In the genomic region with DNA sequence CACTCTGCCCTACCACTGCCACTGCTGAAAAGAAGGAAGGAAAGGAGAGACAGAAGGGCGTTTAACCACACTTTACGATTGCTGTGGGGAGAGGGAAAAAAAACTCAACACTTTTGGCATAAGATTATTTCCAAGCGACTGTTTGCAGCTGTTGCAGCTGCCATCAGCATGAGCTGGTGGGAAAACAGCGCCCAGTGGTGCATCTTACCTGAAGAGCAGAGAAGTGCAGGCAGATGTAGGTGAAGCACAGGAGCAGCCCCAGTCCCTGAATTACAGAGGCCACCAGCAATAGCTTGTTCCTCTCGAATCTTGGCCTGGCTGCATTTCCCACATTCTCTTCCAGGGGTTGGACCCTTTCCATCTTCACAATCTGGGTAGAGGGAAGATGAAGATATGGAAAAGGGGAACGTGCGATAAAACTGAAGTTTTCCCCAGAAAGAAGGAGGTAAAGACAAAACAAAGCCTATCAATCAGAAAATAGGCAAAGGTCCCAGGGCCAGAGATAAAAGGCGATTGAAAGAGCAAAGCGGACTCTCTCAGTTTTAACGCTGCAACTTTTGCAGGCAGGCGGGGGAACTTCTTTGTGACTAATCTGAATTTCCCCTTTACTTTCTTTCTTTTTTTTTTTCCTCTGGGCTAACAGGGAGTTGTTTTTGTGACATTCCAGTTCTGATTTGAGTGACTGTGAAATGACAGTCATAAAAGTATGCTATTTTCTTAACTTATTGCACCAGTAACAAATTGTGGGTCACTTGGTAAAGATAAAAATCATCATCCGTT, we compare ENCODE assay signal across 8 cellular contexts. TPM values are rescaled to one million over a fixed set of nuclear protein-coding genes. Genes with fewer than 3 reads are reported as not detected.
DNase-seq lines count a peak whose midpoint lies in the region; ATAC-seq and TF ChIP-seq lines count a peak whose summit lies in the region.

Gene TNFSF4 (minus strand): TSS at position 516 of the 780 bp plus-strand sequence. CDS start 155 bp downstream, at position 361.

- H3K27ac Mint-ChIP-seq in activated naive CD4-positive, alpha-beta T cell treated with anti-CD3 and anti-CD28 coated beads, Interleukin-2, amount 50 U/mL, for 24 hours, result peak within 1 kb of the TSS; percentile 73

- peak within 1 kb of the TSS; percentile 53 for H3K27ac ChIP-seq in AG04450 (ENCODE audit: low read depth, low read length)
- peak within 1 kb of the TSS; percentile 83 for H3K27ac ChIP-seq in KOPT-K1 (ENCODE audit: low read depth, low read length, poor library complexity, severe bottlenecking)
- H3K27ac ChIP-seq in mucosa of rectum (ENCODE audit: low read depth in 2 of 2, low read length in 2 of 2), result peak within 1 kb of the TSS in 1 of 2 donors; percentile 11

- peaks cover 11 to 16% of the 10 kb centered on the region in 2 donors for H3K4me1 ChIP-seq in mucosa of rectum (ENCODE audit: control insufficient read depth in 2 of 2, insufficient read depth in 2 of 2, low read length in 2 of 2)

- H3K4me3 ChIP-seq in AG04450 (ENCODE audit: low read depth, low read length) (peak within 1 kb of the TSS; percentile 60), mucosa of rectum (ENCODE audit: low read length in 2 of 2) (peak within 1 kb of the TSS; percentile 4 to 51)

- no peaks in the 10 kb centered on the region for H3K9me3 ChIP-seq in AG04450 (ENCODE audit: control insufficient read depth, insufficient read depth, low read length)
- no peaks in the 10 kb centered on the region for H3K9me3 ChIP-seq in KOPT-K1 (ENCODE audit: insufficient read depth, low read length, poor library complexity, severe bottlenecking)
- H3K9me3 ChIP-seq in mucosa of rectum (ENCODE audit: control insufficient read depth in 2 of 2, low read length in 2 of 2), result no peaks in the 10 kb centered on the region

- TF ChIP-seq CTCF in AG04450 (IDR thresholded peaks at IDR 0.05; ENCODE audit: low read depth, low read length), result 0 out of 2 replicates have a peak, but pooled peaks have one; percentile 4

- no peak for DNase-seq in AG04450 (ENCODE audit: low read depth, low spot score)
- no peak for DNase-seq in NCI-H82 (lab: John Stamatoyannopoulos, UW)
- no peak for DNase-seq in HUDEP-2 (lab: John Stamatoyannopoulos, UW; ENCODE audit: unreplicated experiment in 76 of 76)
- no peak for DNase-seq in EL

- H3K27me3 ChIP-seq in AG04450 (ENCODE audit: control insufficient read depth, insufficient read depth, low read length) (no peaks in the 10 kb centered on the region), mucosa of rectum (ENCODE audit: control insufficient read depth in 2 of 2, insufficient read depth in 2 of 2, low read length in 2 of 2) (no peaks in the 10 kb centered on the region)

- H3K36me3 ChIP-seq in KOPT-K1 (ENCODE audit: insufficient read depth, low read length) (no peaks in the 10 kb centered on the region), mucosa of rectum (ENCODE audit: control insufficient read depth in 2 of 2, insufficient read depth in 2 of 2, low read length in 2 of 2) (no peaks in the 10 kb centered on the region)

- H3K36me3 Mint-ChIP-seq in activated naive CD4-positive, alpha-beta T cell treated with anti-CD3 and anti-CD28 coated beads, Interleukin-2, amount 50 U/mL, for 24 hours, result no peaks in the 10 kb centered on the region

- CTCF ChIA-PET in AG04450 (lab: Charles Lee), result interaction anchor here (0.7 to 11.0 kb wide), 2 partner anchors 205 to 463 kb away, joined by 3 to 205 read pairs; no protein-coding TSS in a partner anchor

- no peaks in the 10 kb centered on the region for H3K9me3 Mint-ChIP-seq in activated naive CD4-positive, alpha-beta T cell treated with anti-CD3 and anti-CD28 coated beads, Interleukin-2, amount 50 U/mL, for 24 hours

- H3K9ac ChIP-seq in mucosa of rectum (ENCODE audit: low read depth in 1 of 2, low read length in 2 of 2), result peak within 1 kb of the TSS in 1 of 2 donors; percentile 18

- no peak for ATAC-seq in GM19452 (IDR thresholded peaks at IDR 0.05; ENCODE audit: unreplicated experiment)

- no peaks in the 10 kb centered on the region for H3K27me3 Mint-ChIP-seq in activated naive CD4-positive, alpha-beta T cell treated with anti-CD3 and anti-CD28 coated beads, Interleukin-2, amount 50 U/mL, for 24 hours

- peaks cover 65% of the 10 kb centered on the region for H3K4me1 Mint-ChIP-seq in activated naive CD4-positive, alpha-beta T cell treated with anti-CD3 and anti-CD28 coated beads, Interleukin-2, amount 50 U/mL, for 24 hours

- POLR2A ChIA-PET in AG04450 (lab: Yijun Ruan, JAX), result interaction anchor here (0.7 kb wide), 1 partner anchor 1016 kb away, joined by 3 read pairs; no protein-coding TSS in a partner anchor

- H3K4me3 Mint-ChIP-seq in activated naive CD4-positive, alpha-beta T cell treated with anti-CD3 and anti-CD28 coated beads, Interleukin-2, amount 50 U/mL, for 24 hours, result peak within 1 kb of the TSS; percentile 79

RNA-seq across cellular contexts. Expression of gene TNFSF4, which starts in this region (rescaled TPM):
- polyA plus RNA-seq in AG04450 (2011; rRNA removed), result 28.5 and 29.3 TPM in 2 replicates
- polyA minus RNA-seq in AG04450 (2011; rRNA and poly(A)+ RNA removed), result 20.0 and 24.5 TPM in 2 replicates
